15 cellular contexts compared by ENCODE assay signal in genomic region chr1:234909307-234909706, GRCh38.
A peak's percentile ranks its signal among the peaks of the same experiment; 100 is the strongest.
DNase-seq lines count a peak whose midpoint lies in the region; ATAC-seq, FAIRE-seq and TF ChIP-seq lines count a peak whose summit lies in the region.
"Had no signal": no experiment of that assay in that cellular context is flagged by ENCODE, and none has a peak within 500 bp of the region (broad histone marks: within the 10 kb centered on the region; RNA-seq: fewer than 3 reads in every experiment).

No MANE protein-coding gene starts in this region.

- no peak for TF ChIP-seq EP300 in A549 (IDR thresholded peaks at IDR 0.05)

- no peaks in the 10 kb centered on the region for H3K9me3 Mint-ChIP-seq in CD8-positive, alpha-beta memory T cell
- H3K9me3 Mint-ChIP-seq: CD8-positive, alpha-beta T cell had no signal

- H3K27ac ChIP-seq in A549 (0 out of 6 replicates have a peak overlapping the region, but pooled peaks of 1 of the 2 experiments have one; percentile 13), hepatocyte (peak overlapping the region; percentile 96), muscle layer of duodenum (ENCODE audit: low read length) (peak overlapping the region; percentile 3)
- H3K27ac ChIP-seq in CD8-positive, alpha-beta memory T cell (ENCODE audit: low read depth, low read length): no peak overlapping the region
- H3K27ac ChIP-seq: C4-2B had no signal

- H3K4me1 ChIP-seq in A549: 0 out of 3 replicates have a peak, but pooled peaks cover 4% of the 10 kb centered on the region
- peaks cover 25% of the 10 kb centered on the region for H3K4me1 ChIP-seq in CD8-positive, alpha-beta memory T cell (ENCODE audit: insufficient read depth, low read length)
- H3K4me1 ChIP-seq in hepatocyte (ENCODE audit: insufficient read depth): peaks cover 28% of the 10 kb centered on the region
- H3K4me1 ChIP-seq in muscle layer of duodenum (ENCODE audit: control insufficient read depth in 1 of 2, insufficient read depth in 2 of 2, low read length in 2 of 2): peaks cover 6 to 11% of the 10 kb centered on the region in 2 donors
- no peaks in the 10 kb centered on the region for H3K4me1 ChIP-seq in HAP-1

- no peaks in the 10 kb centered on the region for H3K36me3 ChIP-seq in CD8-positive, alpha-beta memory T cell (ENCODE audit: insufficient read depth, low read length)
- H3K36me3 ChIP-seq in hepatocyte (replicated peaks; ENCODE audit: insufficient read depth, low read depth) (no peaks in the 10 kb centered on the region), muscle layer of duodenum (ENCODE audit: control insufficient read depth in 1 of 2, insufficient read depth in 2 of 2, low read length in 2 of 2) (no peaks in the 10 kb centered on the region), HAP-1 (replicated peaks) (no peaks in the 10 kb centered on the region)
- H3K36me3 ChIP-seq: BE2C had no signal

- H3K4me3 ChIP-seq in A549: no peak overlapping the region
- H3K4me3 ChIP-seq in CD8-positive, alpha-beta memory T cell (ENCODE audit: low read length): no peak overlapping the region
- H3K4me3 ChIP-seq in hepatocyte: no peak overlapping the region
- H3K4me3 ChIP-seq in muscle layer of duodenum (ENCODE audit: low read depth in 1 of 2, low read length in 2 of 2): no peak overlapping the region
- no peak overlapping the region for H3K4me3 ChIP-seq in HAP-1

- peaks cover 34 to 45% (median 43%) of the 10 kb centered on the region in 3 donors for H3K4me1 Mint-ChIP-seq in CD8-positive, alpha-beta memory T cell

- ATAC-seq in A549: no peak
- ATAC-seq: CD8-positive, alpha-beta T cell; HCT116 had no signal

- H3K9me2 ChIP-seq in hepatocyte (replicated peaks; ENCODE audit: insufficient read depth): no peaks in the 10 kb centered on the region

- in situ Hi-C loops in HAP-1 (cut with MboI; ENCODE audit: low sequenced_read_pairs): no loop called here

- no peaks in the 10 kb centered on the region for H3K36me3 Mint-ChIP-seq in CD8-positive, alpha-beta memory T cell
- H3K36me3 Mint-ChIP-seq: CD8-positive, alpha-beta T cell had no signal

- no peak overlapping the region for H3K4me3 Mint-ChIP-seq in CD8-positive, alpha-beta memory T cell
- H3K4me3 Mint-ChIP-seq: CD8-positive, alpha-beta T cell had no signal

- H3K4me2 ChIP-seq in A549 (no peak overlapping the region), hepatocyte (no peak overlapping the region)

- no peak for TF ChIP-seq CTCF in A549 (IDR thresholded peaks at IDR 0.05)
- no peak for TF ChIP-seq CTCF in hepatocyte (IDR thresholded peaks at IDR 0.05; ENCODE audit: poor library complexity)
- no peak for TF ChIP-seq CTCF in GM20000 (IDR thresholded peaks at IDR 0.05; ENCODE audit: extremely low read depth, missing control alignments)

- H3K79me2 ChIP-seq in hepatocyte: no peaks in the 10 kb centered on the region

- TF ChIP-seq POLR2A in A549 (IDR thresholded peaks at IDR 0.05; ENCODE audit: low read length): no peak

- H3K9me3 ChIP-seq in A549 (no peaks in the 10 kb centered on the region), hepatocyte (ENCODE audit: low read depth) (no peaks in the 10 kb centered on the region), muscle layer of duodenum (ENCODE audit: control insufficient read depth in 1 of 2, low read length in 2 of 2) (no peaks in the 10 kb centered on the region), HAP-1 (no peaks in the 10 kb centered on the region)
- no peaks in the 10 kb centered on the region for H3K9me3 ChIP-seq in CD8-positive, alpha-beta memory T cell (ENCODE audit: low read length)
- H3K9me3 ChIP-seq: BE2C had no signal

- H2AFZ ChIP-seq in hepatocyte: no peak overlapping the region

- POLR2A ChIA-PET in A549 (lab: Yijun Ruan, JAX): no interaction called here
- POLR2A ChIA-PET in CD8-positive, alpha-beta memory T cell (lab: Charles Lee): no interaction called here

- DNase-seq in A549 (ENCODE audit: low read depth in 1 of 2, low spot score in 1 of 2) (no peak), hepatocyte (ENCODE audit: low spot score) (no peak), GM20000 (ENCODE audit: low spot score) (no peak), T1000 (lab: John Stamatoyannopoulos, UW) (no peak), HAP-1 (ENCODE audit: low spot score in 2 of 2) (no peak)
- no peak for DNase-seq in CD8-positive, alpha-beta memory T cell
- DNase-seq: BE2C; CD8-positive, alpha-beta T cell; DMS53; GF-D8 had no signal

- FAIRE-seq in A549 (lab: Jason Lieb, UNC): no peak
- FAIRE-seq: A204.1, GM19239 had no signal

- CTCF ChIA-PET in A549 (lab: Yijun Ruan, JAX): no interaction called here
- CTCF ChIA-PET in CD8-positive, alpha-beta memory T cell (lab: Charles Lee): no interaction called here

- peak overlapping the region in 7 of 8 donors; percentile 11 to 62 (median 37) for H3K27ac Mint-ChIP-seq in CD8-positive, alpha-beta memory T cell
- H3K27ac Mint-ChIP-seq: CD8-positive, alpha-beta T cell had no signal

- H3K27me3 ChIP-seq in CD8-positive, alpha-beta memory T cell (ENCODE audit: insufficient read depth, low read length, poor library complexity, severe bottlenecking): no peaks in the 10 kb centered on the region
- H3K27me3 ChIP-seq in hepatocyte (no peaks in the 10 kb centered on the region), muscle layer of duodenum (ENCODE audit: low read depth, low read length) (no peaks in the 10 kb centered on the region), HAP-1 (ENCODE audit: low read depth) (no peaks in the 10 kb centered on the region)
- H3K27me3 ChIP-seq: BE2C had no signal

- peaks cover 0 to 1% of the 10 kb centered on the region in 2 donors for H3K27me3 Mint-ChIP-seq in CD8-positive, alpha-beta memory T cell

- H4K20me1 ChIP-seq in hepatocyte (ENCODE audit: insufficient read depth, poor library complexity, severe bottlenecking): no peaks in the 10 kb centered on the region

- TF ChIP-seq RAD21 in A549 (conservative IDR thresholded peaks at IDR 0.05 in 1 of 2, IDR thresholded peaks at IDR 0.05 in 1 of 2): no peak

TF ChIP-seq in A549, 52 proteins besides CTCF, POLR2A, EP300 and RAD21:
- TF ChIP-seq, protein P1, sequence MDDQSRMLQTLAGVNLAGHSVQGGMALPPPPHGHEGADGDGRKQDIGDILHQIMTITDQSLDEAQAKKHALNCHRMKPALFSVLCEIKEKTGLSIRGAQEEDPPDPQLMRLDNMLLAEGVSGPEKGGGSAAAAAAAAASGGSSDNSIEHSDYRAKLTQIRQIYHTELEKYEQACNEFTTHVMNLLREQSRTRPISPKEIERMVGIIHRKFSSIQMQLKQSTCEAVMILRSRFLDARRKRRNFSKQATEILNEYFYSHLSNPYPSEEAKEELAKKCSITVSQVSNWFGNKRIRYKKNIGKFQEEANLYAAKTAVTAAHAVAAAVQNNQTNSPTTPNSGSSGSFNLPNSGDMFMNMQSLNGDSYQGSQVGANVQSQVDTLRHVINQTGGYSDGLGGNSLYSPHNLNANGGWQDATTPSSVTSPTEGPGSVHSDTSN (IDR thresholded peaks at IDR 0.05): no peak
- TF ChIP-seq MAFK (IDR thresholded peaks at IDR 0.05; ENCODE audit: partially characterized antibody) (peak; percentile 14), MYC (IDR thresholded peaks at IDR 0.05; ENCODE audit: borderline replicate concordance, low read length) (no peak)
TF ChIP-seq in A549: peak in this region for 1.
